ENCODE assay signal across 10 cellular contexts in the genomic region with DNA sequence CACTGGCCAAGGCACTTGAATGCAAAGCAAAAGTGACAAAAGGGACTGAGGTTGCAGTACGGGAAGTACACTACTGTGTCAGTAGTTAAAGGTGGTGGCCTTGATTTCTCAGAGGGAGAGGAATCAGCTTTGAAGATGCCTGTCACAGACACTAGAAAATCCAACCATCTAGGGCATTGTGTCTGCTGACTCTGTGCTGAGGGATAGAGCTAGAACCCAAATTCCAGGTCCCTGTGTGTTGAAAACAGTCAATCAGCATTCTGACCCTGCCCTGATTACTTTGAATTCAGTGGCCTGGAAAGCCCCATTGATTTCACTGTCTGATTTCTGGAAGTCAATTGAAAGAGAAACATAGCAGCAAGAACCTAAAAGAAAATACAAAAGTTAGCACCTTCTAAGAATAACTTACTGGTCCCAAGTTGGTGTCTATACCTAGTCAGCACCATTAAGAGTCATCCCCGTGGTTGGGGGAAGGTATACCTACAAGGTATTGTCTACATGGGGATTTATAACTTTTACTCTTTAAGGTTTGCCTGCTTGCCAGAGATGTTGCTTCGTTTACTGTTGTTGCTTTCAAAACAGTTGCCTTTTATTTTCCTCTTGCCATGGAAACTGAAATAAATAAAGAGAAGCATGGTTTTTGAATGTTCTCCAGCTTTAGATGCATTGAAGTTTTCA.
DNase-seq lines count a peak whose midpoint lies in the region; ATAC-seq lines count a peak whose summit lies in the region.
"Had no signal": no experiment of that assay in that cellular context is flagged by ENCODE, and none has a peak within 500 bp of the region (broad histone marks: within the 10 kb centered on the region; RNA-seq: fewer than 3 reads in every experiment).

No MANE protein-coding gene starts in this region.

- peak overlapping the region; percentile 49 for H3K27ac ChIP-seq in naive thymus-derived CD4-positive, alpha-beta T cell (ENCODE audit: low read depth, low read length)
- H3K27ac ChIP-seq: tibial artery had no signal

- no peaks in the 10 kb centered on the region for H3K36me3 ChIP-seq in naive thymus-derived CD4-positive, alpha-beta T cell (ENCODE audit: control insufficient read depth in 2 of 3, insufficient read depth in 3 of 3, low read length in 3 of 3)
- H3K36me3 ChIP-seq: tibial artery had no signal

- POLR2A ChIA-PET in naive thymus-derived CD4-positive, alpha-beta T cell (lab: Charles Lee) = interaction anchor here (0.7 kb wide), 1 partner anchor 124 kb away, joined by 5 read pairs; no protein-coding TSS in a partner anchor

- H3K27me3 ChIP-seq in naive thymus-derived CD4-positive, alpha-beta T cell (ENCODE audit: control insufficient read depth in 2 of 2, insufficient read depth in 2 of 2, low read length in 2 of 2) = no peaks in the 10 kb centered on the region
- H3K27me3 ChIP-seq: tibial artery had no signal

- no peaks in the 10 kb centered on the region for H3K9me3 ChIP-seq in naive thymus-derived CD4-positive, alpha-beta T cell (ENCODE audit: control insufficient read depth in 2 of 3, low read length in 3 of 3)
- H3K9me3 ChIP-seq: tibial artery had no signal

- peaks cover 19 to 40% (median 27%) of the 10 kb centered on the region in 7 donors for H3K4me1 Mint-ChIP-seq in naive thymus-derived CD4-positive, alpha-beta T cell

- peaks cover 0 to 40% (median 0%) of the 10 kb centered on the region in 5 donors for H3K27me3 Mint-ChIP-seq in naive thymus-derived CD4-positive, alpha-beta T cell

- H3K4me3 ChIP-seq in naive thymus-derived CD4-positive, alpha-beta T cell (ENCODE audit: low read length) = no peak overlapping the region
- H3K4me3 ChIP-seq: tibial artery had no signal

- CTCF ChIA-PET in naive thymus-derived CD4-positive, alpha-beta T cell (lab: Charles Lee) = interaction anchor here (1.9 kb wide), 1 partner anchor 14 kb away, joined by 7 read pairs; no protein-coding TSS in a partner anchor

- peaks cover 18 to 25% of the 10 kb centered on the region in 2 donors for H3K4me1 ChIP-seq in naive thymus-derived CD4-positive, alpha-beta T cell (ENCODE audit: control insufficient read depth in 2 of 2, insufficient read depth in 2 of 2, low read length in 2 of 2)
- H3K4me1 ChIP-seq: tibial artery had no signal

- peak overlapping the region; percentile 66 to 95 (median 84) for H3K27ac Mint-ChIP-seq in naive thymus-derived CD4-positive, alpha-beta T cell

- H3K9me3 Mint-ChIP-seq in naive thymus-derived CD4-positive, alpha-beta T cell = no peaks in the 10 kb centered on the region

- peak overlapping the region; percentile 12 to 80 (median 49) for H3K4me3 Mint-ChIP-seq in naive thymus-derived CD4-positive, alpha-beta T cell

- H3K36me3 Mint-ChIP-seq in naive thymus-derived CD4-positive, alpha-beta T cell = peaks cover 0 to 2% (median 0%) of the 10 kb centered on the region in 5 donors

- peak; percentile 32 for DNase-seq in activated CD4-positive, alpha-beta T cell treated with anti-CD3 and anti-CD28 coated beads, Interleukin-2, amount 50 U/mL, for 1 hour
- peak in 8 of 9 donors; percentile 8 to 68 (median 40) for DNase-seq in naive thymus-derived CD4-positive, alpha-beta T cell
- DNase-seq in GDM1 (lab: John Stamatoyannopoulos, UW) (no peak), posterior cingulate gyrus (no peak), DMS 273 (lab: John Stamatoyannopoulos, UW; ENCODE audit: unreplicated experiment) (no peak), AML-193 (lab: John Stamatoyannopoulos, UW) (no peak)
- DNase-seq: NCI-H526, tibial artery had no signal

- ATAC-seq in GM18517 (IDR thresholded peaks at IDR 0.05; ENCODE audit: unreplicated experiment) = peak; percentile 49
- ATAC-seq in HG02678 (IDR thresholded peaks at IDR 0.05; ENCODE audit: unreplicated experiment) = peak; percentile 35
- peak; percentile 79 for ATAC-seq in naive thymus-derived CD4-positive, alpha-beta T cell

- intact Hi-C loops in naive thymus-derived CD4-positive, alpha-beta T cell (cut with micrococcal nuclease) = loop anchor here (1.0 to 5.0 kb wide), 3 partner anchors 17 to 329 kb away; no protein-coding TSS in a partner anchor
- intact Hi-C loops in posterior cingulate gyrus (cut with DNase I) = no loop called here

Comparison
In these comparisons a context has a peak if more than half of its experiments do, and no peak if none do; other contexts are left out.
1. DNase-seq: peak in activated CD4-positive, alpha-beta T cell treated with anti-CD3 and anti-CD28 coated beads, Interleukin-2, amount 50 U/mL, for 1 hour (single experiment) and naive thymus-derived CD4-positive, alpha-beta T cell (8 of 9); none in GDM1 (single experiment), posterior cingulate gyrus (0 of 10), DMS 273 (single experiment) and AML-193 (0 of 2).
2. Peak in every context shown above with its lines, with median percentiles within 50 percentile points of each other: ATAC-seq.